8 cellular contexts compared by ENCODE assay signal in genomic region chr12:53054112-53054878, GRCh38. TPM values are rescaled to one million over a fixed set of nuclear protein-coding genes. Genes with fewer than 3 reads are reported as not detected.
A peak's percentile ranks its signal among the peaks of the same experiment; 100 is the strongest.
DNase-seq lines count a peak whose midpoint lies in the region; ATAC-seq and TF ChIP-seq lines count a peak whose summit lies in the region.

No MANE protein-coding gene starts in this region.

- ATAC-seq in HG02588 (IDR thresholded peaks at IDR 0.05; ENCODE audit: unreplicated experiment), result peak; percentile 83
- peak; percentile 63 for ATAC-seq in left ventricle myocardium superior
- ATAC-seq in psoas muscle, result peak; percentile 66 to 76 (median 71)

- no peaks in the 10 kb centered on the region for H3K9me3 ChIP-seq in psoas muscle

- peak; percentile 17 for TF ChIP-seq CTCF in psoas muscle (IDR thresholded peaks at IDR 0.05)

- DNase-seq in NCI-H128 (lab: John Stamatoyannopoulos, UW; ENCODE audit: unreplicated experiment) (peak; percentile 92), T follicular helper cell (ENCODE audit: low read depth) (peak; percentile 93), left ventricle myocardium superior (peak; percentile 95), psoas muscle (peak; percentile 93 to 96)

- peak overlapping the region; percentile 94 for H3K27ac ChIP-seq in angular gyrus (ENCODE audit: low read depth, low read length)
- H3K27ac ChIP-seq in psoas muscle, result peak overlapping the region; percentile 97
- H3K27ac ChIP-seq in urinary bladder (ENCODE audit: low read depth), result peak overlapping the region; percentile 85

- peaks cover 0 to 47% of the 10 kb centered on the region in 2 donors for H3K36me3 ChIP-seq in psoas muscle (ENCODE audit: insufficient read depth in 1 of 2, low read depth in 1 of 2)
- H3K36me3 ChIP-seq in urinary bladder (ENCODE audit: insufficient read depth), result no peaks in the 10 kb centered on the region

- WGBS in psoas muscle, 3 donors, result 4 to 7% (median 7%) methylated on average over 47 to 48 of the region's 48 CpGs
- 11% methylated on average over 48 of the region's 48 CpGs for WGBS in urinary bladder

- intact Hi-C loops in left ventricle myocardium superior (cut with micrococcal nuclease), result no loop called here
- intact Hi-C loops in psoas muscle (cut with DNase I), result no loop called here

- H3K4me3 ChIP-seq in GM08714 (ENCODE audit: low read length), result peak overlapping the region; percentile 65
- peak overlapping the region; percentile 86 for H3K4me3 ChIP-seq in psoas muscle
- peak overlapping the region; percentile 37 for H3K4me3 ChIP-seq in urinary bladder (ENCODE audit: low read depth, low read length)

- peaks cover 44% of the 10 kb centered on the region for H3K4me1 ChIP-seq in psoas muscle
- no peaks in the 10 kb centered on the region for H3K4me1 ChIP-seq in urinary bladder (ENCODE audit: insufficient read depth)

- H3K27me3 ChIP-seq in psoas muscle (ENCODE audit: insufficient read depth in 3 of 3, low read length in 2 of 3), result no peaks in the 10 kb centered on the region

RNA-seq across cellular contexts. Expression of gene TNS2, which starts 4.4 kb away (rescaled TPM):
- total RNA-seq in left ventricle myocardium superior (120 TPM), psoas muscle (100 to 1,000 TPM in 1 of 4 donors, 10 to 100 TPM in 3; 39.4 to 132 (median 70.7) TPM), urinary bladder (57.9 TPM)
- polyA plus RNA-seq in psoas muscle (10 to 100 TPM; 37.7 to 48.9 (median 47.1) TPM), urinary bladder (178 TPM)

RNA-seq across cellular contexts. Expression of gene SPRYD3, which starts 24.9 kb away (rescaled TPM):
- total RNA-seq in left ventricle myocardium superior (39.8 TPM), psoas muscle (10 to 100 TPM; 19.7 to 22.6 (median 21.7) TPM), urinary bladder (9.0 TPM)
- polyA plus RNA-seq in psoas muscle (10 to 100 TPM; 16.5 to 49.1 (median 34.2) TPM), urinary bladder (66.3 TPM)

RNA-seq across cellular contexts. Expression of gene IGFBP6, which starts 43.2 kb away (rescaled TPM):
- total RNA-seq in left ventricle myocardium superior (45.5 TPM), psoas muscle (10 to 100 TPM in 3 of 4 donors, 1 to 10 TPM in 1; 6.4 to 21.3 (median 18.1) TPM), urinary bladder (39.8 TPM)
- polyA plus RNA-seq in psoas muscle (10 to 100 TPM; 23.9 to 27.0 (median 25.5) TPM), urinary bladder (461 TPM)

RNA-seq across cellular contexts. Expression of gene EIF4B, which starts 48.0 kb away (rescaled TPM):
- total RNA-seq in left ventricle myocardium superior, result 513 TPM
- total RNA-seq in psoas muscle, result 100 to 1,000 TPM; 565 to 669 (median 617) TPM
- 100 to 1,000 TPM; 150 to 304 (median 207) TPM for polyA plus RNA-seq in psoas muscle
- total RNA-seq in urinary bladder, result 743 TPM
- 246 TPM for polyA plus RNA-seq in urinary bladder

RNA-seq across cellular contexts. Expression of gene SOAT2, which starts 49.0 kb away (rescaled TPM):
- total RNA-seq in left ventricle myocardium superior, result 0.12 TPM
- not detected for total RNA-seq in psoas muscle
- under 1 TPM; 0.05 to 0.07 (median 0.07) TPM for polyA plus RNA-seq in psoas muscle
- not detected for total RNA-seq in urinary bladder
- polyA plus RNA-seq in urinary bladder, result 0.30 TPM

Comparison
In these comparisons a context has a peak if more than half of its experiments do, and no peak if none do; other contexts are left out.
1. Peak in every context shown above with its lines: DNase-seq, ATAC-seq, H3K4me3 ChIP-seq and H3K27ac ChIP-seq.